ENCODE assay signal across 8 cellular contexts in the genomic region with DNA sequence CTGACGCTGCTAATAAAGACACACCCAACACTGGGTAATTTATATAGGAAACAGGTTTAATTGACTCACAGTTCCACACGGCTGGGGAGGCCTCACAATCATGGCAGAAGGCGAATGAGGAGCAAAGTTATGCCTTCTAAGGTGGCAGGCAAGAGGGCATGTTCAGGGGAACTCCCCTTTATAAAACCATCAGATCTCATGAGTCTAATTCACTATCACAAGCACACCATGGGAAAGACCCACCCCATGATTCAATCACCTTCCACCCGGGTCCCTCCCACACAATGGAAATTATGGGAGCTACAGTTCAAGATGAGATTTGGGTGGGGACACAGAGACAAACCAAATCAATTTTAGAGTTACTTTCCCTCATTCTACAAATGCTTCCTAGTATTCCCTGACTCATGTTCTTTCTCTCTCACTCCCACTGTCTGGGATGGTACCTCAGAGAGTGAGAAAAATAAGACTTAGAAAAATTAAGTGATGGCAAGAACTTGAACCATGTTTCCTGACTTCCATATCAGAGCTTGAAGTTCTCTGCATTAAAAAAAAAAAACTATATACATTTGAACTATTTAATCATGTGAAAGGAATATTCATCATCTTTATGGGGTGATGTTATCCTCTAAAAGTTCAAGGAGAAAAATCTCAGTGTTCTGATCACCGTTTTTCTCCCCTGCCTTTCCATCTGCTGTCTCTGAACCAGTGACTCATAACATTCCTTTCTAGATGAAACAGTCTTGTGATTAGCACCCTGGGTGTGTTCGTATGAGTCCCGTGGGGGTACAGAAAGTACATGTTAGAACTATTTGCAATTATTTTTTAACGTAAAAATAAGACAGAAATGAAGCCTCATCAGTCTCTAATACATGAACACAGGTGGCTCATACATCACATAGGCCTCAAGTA.
DNase-seq lines count a peak whose midpoint lies in the region; ATAC-seq, FAIRE-seq and TF ChIP-seq lines count a peak whose summit lies in the region.

No MANE protein-coding gene starts in this region.

- peak; percentile 94 for ATAC-seq in GM18909 (IDR thresholded peaks at IDR 0.05; ENCODE audit: poor library complexity, unreplicated experiment)
- peak; percentile 98 for ATAC-seq in HG02884 (IDR thresholded peaks at IDR 0.05; ENCODE audit: unreplicated experiment)
- ATAC-seq in SK-N-SH treated with all-trans-retinoic acid at 6 μM for 48 hours, result peak; percentile 68
- ATAC-seq in sciatic nerve, result peak; percentile 95

- intact Hi-C loops in sciatic nerve (cut with DNase I), result no loop called here

- FAIRE-seq in frontal cortex (lab: Jason Lieb, UNC), result no peak

- no peak for DNase-seq in sciatic nerve (ENCODE audit: low spot score)
- DNase-seq in NCI-H2081 treated with DMSO at 0.1 percent for 48 hours (lab: John Stamatoyannopoulos, UW), result no peak
- DNase-seq in activated T-cell treated with anti-CD3 and anti-CD28 coated beads, Interleukin-2, amount 50 U/mL, for 1 hour, result no peak
- DNase-seq in anterior cingulate cortex (lab: John Stamatoyannopoulos, UW), result no peak
- DNase-seq in frontal cortex (ENCODE audit: low spot score in 2 of 2), result no peak

TF ChIP-seq in SK-N-SH treated with all-trans-retinoic acid at 6 μM for 48 hours, 23 proteins besides CTCF, POLR2A, EP300 and RAD21:
- TF ChIP-seq ARNTL (CRISPR knock-in tag; IDR thresholded peaks at IDR 0.05; ENCODE audit: borderline replicate concordance, low read depth), result no peak
- TF ChIP-seq TOX (CRISPR knock-in tag; IDR thresholded peaks at IDR 0.05; ENCODE audit: borderline replicate concordance), result no peak
- no peak for TF ChIP-seq GLIS3 (CRISPR knock-in tag; IDR thresholded peaks at IDR 0.05)
- TF ChIP-seq, protein P1, sequence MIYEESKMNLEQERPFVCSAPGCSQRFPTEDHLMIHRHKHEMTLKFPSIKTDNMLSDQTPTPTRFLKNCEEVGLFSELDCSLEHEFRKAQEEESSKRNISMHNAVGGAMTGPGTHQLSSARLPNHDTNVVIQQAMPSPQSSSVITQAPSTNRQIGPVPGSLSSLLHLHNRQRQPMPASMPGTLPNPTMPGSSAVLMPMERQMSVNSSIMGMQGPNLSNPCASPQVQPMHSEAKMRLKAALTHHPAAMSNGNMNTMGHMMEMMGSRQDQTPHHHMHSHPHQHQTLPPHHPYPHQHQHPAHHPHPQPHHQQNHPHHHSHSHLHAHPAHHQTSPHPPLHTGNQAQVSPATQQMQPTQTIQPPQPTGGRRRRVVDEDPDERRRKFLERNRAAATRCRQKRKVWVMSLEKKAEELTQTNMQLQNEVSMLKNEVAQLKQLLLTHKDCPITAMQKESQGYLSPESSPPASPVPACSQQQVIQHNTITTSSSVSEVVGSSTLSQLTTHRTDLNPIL (CRISPR knock-in tag; IDR thresholded peaks at IDR 0.05; ENCODE audit: low read depth), result no peak
